Comparison of ENCODE assay signal across 30 cellular contexts in the genomic region with DNA sequence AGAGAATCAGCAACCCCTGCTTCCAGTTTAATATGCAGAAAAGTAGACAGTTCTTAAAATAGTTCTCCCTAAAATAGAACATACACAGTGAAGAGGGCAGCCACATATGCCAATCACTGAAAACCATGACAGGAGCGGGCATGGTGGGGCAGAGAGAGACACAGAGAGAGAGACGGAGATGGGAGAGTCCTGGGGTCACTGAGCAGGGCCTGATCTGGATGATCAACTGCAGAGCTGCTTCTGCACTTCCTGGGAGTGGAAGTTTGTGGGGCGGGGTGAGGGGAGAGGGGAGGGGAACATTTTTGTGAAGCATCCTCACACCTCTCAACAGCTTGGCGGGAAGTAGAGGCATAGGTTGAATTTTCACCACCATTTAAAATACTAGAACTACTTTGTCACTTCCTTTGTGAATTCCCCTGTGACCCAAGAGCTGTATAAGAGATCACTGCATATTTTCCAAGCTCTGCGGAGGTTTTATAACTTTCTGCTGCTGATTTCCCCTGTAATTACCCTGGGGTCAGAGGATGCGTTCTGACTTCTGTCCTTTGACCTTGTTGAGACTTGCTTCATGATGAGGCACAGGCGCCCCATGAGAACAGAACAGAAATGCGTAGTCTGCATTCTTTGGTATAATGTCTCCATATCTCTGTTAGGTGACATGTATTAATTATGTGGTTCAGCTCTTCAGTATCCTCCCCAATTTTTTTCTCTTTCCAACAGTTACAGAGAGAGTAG.
"Had no signal": no experiment of that assay in that cellular context is flagged by ENCODE, and none has a peak within 500 bp of the region (broad histone marks: within the 10 kb centered on the region; RNA-seq: fewer than 3 reads in every experiment).

No MANE protein-coding gene starts in this region.

- H3K36me3 ChIP-seq: left lung, neural progenitor cell, suprapubic skin, tibial artery, WERI-Rb-1 had no signal

- H3K4me3 Mint-ChIP-seq: activated CD4-positive, alpha-beta memory T cell treated with anti-CD3 and anti-CD28 coated beads for 36 hours; activated CD4-positive, alpha-beta T cell treated with anti-CD3 and anti-CD28 coated beads, Interleukin-2, amount 10 ng/mL, durations not matched to agents 24 days and 14 days; activated naive CD4-positive, alpha-beta T cell treated with anti-CD3 and anti-CD28 coated beads, Interleukin-2, amount 50 U/mL, for 24 hours; activated T-cell treated with anti-CD3 and anti-CD28 coated beads, Interleukin-2, amount 50 U/mL, for 4 hours; central memory CD8-positive, alpha-beta T cell; dendritic cell treated with granulocyte-macrophage colony-stimulating factor and Interleukin-4, amounts not matched to agents 40 ng/mL and 50 ng/mL, for 4 days; mesothelial cell of epicardium; naive B cell; neural progenitor cell; stimulated activated memory B cell treated with anti-CD40 and anti-IgM and Interleukin-4, amounts not matched to agents 10 μg/mL and 1 μg/mL and 100 μg/mL, for 72 hours; T-helper 1 cell treated with Interleukin-12 subunit alpha and Interleukin-12 subunit beta and Interleukin-4 antibody, amounts not matched to agents 30 μg/mL and 1 μg/mL, for 36 hours had no signal

- H3K27ac ChIP-seq: epithelial cell of prostate, left lung, neural progenitor cell, suprapubic skin, tibial artery, WERI-Rb-1 had no signal

- FAIRE-seq: bronchial epithelial cell, endometrium, frontal cortex had no signal

- H3K9ac ChIP-seq: neural progenitor cell had no signal

- H3K4me1 ChIP-seq: left lung, neural progenitor cell, suprapubic skin, tibial artery had no signal

- H3K9me3 Mint-ChIP-seq: activated CD4-positive, alpha-beta T cell treated with anti-CD3 and anti-CD28 coated beads, Interleukin-2, amount 10 ng/mL, durations not matched to agents 24 days and 14 days; activated T-helper 2 cell treated with anti-CD3 and anti-CD28 coated beads, Interferon-gamma antibody, Interleukin-2, Interleukin-4, amounts not matched to agents 10 μg/mL and 5 μg/mL and 100 μg/mL, durations not matched to agents 14 hours and 24 hours and 36 hours; dendritic cell treated with granulocyte-macrophage colony-stimulating factor and Interleukin-4, amounts not matched to agents 40 ng/mL and 50 ng/mL, for 4 days; neural progenitor cell; T-helper 1 cell treated with Interleukin-12 subunit alpha and Interleukin-12 subunit beta and Interleukin-4 antibody, amounts not matched to agents 30 μg/mL and 1 μg/mL, for 36 hours had no signal

- H2AFZ ChIP-seq: neural progenitor cell had no signal

- H3K36me3 Mint-ChIP-seq: activated CD4-positive, alpha-beta memory T cell treated with anti-CD3 and anti-CD28 coated beads for 36 hours; activated naive CD4-positive, alpha-beta T cell treated with anti-CD3 and anti-CD28 coated beads, Interleukin-2, amount 50 U/mL, for 24 hours; mesothelial cell of epicardium; naive B cell; neural progenitor cell; stimulated activated memory B cell treated with anti-CD40 and anti-IgM and Interleukin-4, amounts not matched to agents 10 μg/mL and 1 μg/mL and 100 μg/mL, for 72 hours had no signal

- DNase-seq: activated CD4-positive, alpha-beta memory T cell treated with anti-CD3 and anti-CD28 coated beads for 36 hours; activated CD4-positive, alpha-beta T cell treated with anti-CD3 and anti-CD28 coated beads, Interleukin-2, amount 10 ng/mL, durations not matched to agents 24 days and 14 days; activated T-cell treated with anti-CD3 and anti-CD28 coated beads, Interleukin-2, amount 50 U/mL, for 4 hours; effector CD4-positive, alpha-beta T cell; left lung; mammary epithelial cell; naive B cell; occipital lobe; stimulated activated CD4-positive, alpha-beta T cell treated with anti-CD3 and anti-CD28 coated beads, Interleukin-1b, Interleukin-23, amount 100 ng/mL, for 48 hours; stimulated activated CD4-positive, alpha-beta T cell treated with anti-CD3 and anti-CD28 coated beads, Interleukin-4, amount 100 ng/mL, for 4 hours; stimulated activated CD8-positive, alpha-beta memory T cell treated with anti-CD3 and anti-CD28 coated beads, Interleukin-4, amount 100 ng/mL, for 48 hours; SW 1271; T1000; WERI-Rb-1 had no signal

- ATAC-seq: activated CD4-positive, CD25-positive, alpha-beta regulatory T cell treated with anti-CD3 and anti-CD28 coated beads, Interleukin-2, amount 50 U/mL, for 24 hours; activated T-cell treated with anti-CD3 and anti-CD28 coated beads, Interleukin-2, amount 50 U/mL, for 4 hours; left lung; stimulated activated memory B cell treated with anti-CD40 and anti-IgM and Interleukin-4, amounts not matched to agents 10 μg/mL and 1 μg/mL and 100 μg/mL, for 72 hours had no signal

- H3K27me3 ChIP-seq: neural progenitor cell had no signal

- H3K4me1 Mint-ChIP-seq: activated CD4-positive, alpha-beta T cell treated with anti-CD3 and anti-CD28 coated beads, Interleukin-2, amount 10 ng/mL, durations not matched to agents 24 days and 14 days; activated naive CD4-positive, alpha-beta T cell treated with anti-CD3 and anti-CD28 coated beads, Interleukin-2, amount 50 U/mL, for 24 hours; central memory CD8-positive, alpha-beta T cell; naive B cell; stimulated activated memory B cell treated with anti-CD40 and anti-IgM and Interleukin-4, amounts not matched to agents 10 μg/mL and 1 μg/mL and 100 μg/mL, for 72 hours had no signal

- H3K4me3 ChIP-seq: left lung, neural progenitor cell, smooth muscle cell, suprapubic skin, tibial artery had no signal

- H3K9me3 ChIP-seq: left lung, suprapubic skin, tibial artery had no signal

- H3K4me2 ChIP-seq: neural progenitor cell, smooth muscle cell had no signal

- H3K27ac Mint-ChIP-seq: activated CD4-positive, alpha-beta memory T cell treated with anti-CD3 and anti-CD28 coated beads for 36 hours; activated CD4-positive, alpha-beta T cell treated with anti-CD3 and anti-CD28 coated beads, Interleukin-2, amount 10 ng/mL, durations not matched to agents 24 days and 14 days; activated naive CD4-positive, alpha-beta T cell treated with anti-CD3 and anti-CD28 coated beads, Interleukin-2, amount 50 U/mL, for 24 hours; activated T-helper 2 cell treated with anti-CD3 and anti-CD28 coated beads, Interferon-gamma antibody, Interleukin-2, Interleukin-4, amounts not matched to agents 10 μg/mL and 5 μg/mL and 100 μg/mL, durations not matched to agents 14 hours and 24 hours and 36 hours; dendritic cell treated with granulocyte-macrophage colony-stimulating factor and Interleukin-4, amounts not matched to agents 40 ng/mL and 50 ng/mL, for 4 days; mesothelial cell of epicardium; neural progenitor cell; stimulated activated memory B cell treated with anti-CD40 and anti-IgM and Interleukin-4, amounts not matched to agents 10 μg/mL and 1 μg/mL and 100 μg/mL, for 72 hours; T-helper 1 cell treated with Interleukin-12 subunit alpha and Interleukin-12 subunit beta and Interleukin-4 antibody, amounts not matched to agents 30 μg/mL and 1 μg/mL, for 36 hours had no signal
